In the genomic region with DNA sequence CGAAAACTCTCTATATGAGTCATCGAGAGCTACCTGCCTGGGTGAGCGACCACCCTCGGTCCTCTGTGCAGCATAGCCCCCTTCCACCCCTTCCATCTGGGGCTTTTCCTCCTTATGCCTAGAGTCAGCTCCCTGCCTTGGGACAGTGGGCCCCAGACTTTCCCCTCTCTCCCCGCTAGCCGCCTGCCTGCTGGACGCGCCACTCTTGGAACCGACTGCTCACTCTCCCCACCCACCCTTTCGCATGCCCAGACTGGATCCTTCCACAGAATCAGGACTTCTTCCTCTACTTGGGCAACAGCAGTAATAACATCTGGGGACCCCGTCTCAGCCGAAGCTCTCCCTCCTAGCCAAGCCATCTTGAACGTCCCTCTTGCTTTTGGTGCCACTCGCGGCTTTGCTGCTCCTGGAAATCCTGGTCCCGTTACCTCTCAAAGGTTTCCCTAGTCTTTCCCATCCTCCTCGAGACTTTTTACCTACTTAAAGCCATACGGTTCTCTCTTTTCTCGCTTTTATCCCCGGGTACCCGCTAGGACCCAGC, we compare ENCODE assay signal across 8 cellular contexts. TPM values are rescaled to one million over a fixed set of nuclear protein-coding genes. Genes with fewer than 3 reads are reported as not detected.
A peak's percentile ranks its signal among the peaks of the same experiment; 100 is the strongest.
DNase-seq lines count a peak whose midpoint lies in the region; ATAC-seq and TF ChIP-seq lines count a peak whose summit lies in the region.

No MANE protein-coding gene starts in this region.

- DNase-seq in GM06990 (ENCODE audit: extremely low read depth, insufficient read length), result peak; percentile 51
- peak; percentile 41 for DNase-seq in M059J (ENCODE audit: low read depth)
- DNase-seq in brain microvascular endothelial cell, result peak; percentile 20
- peak; percentile 27 for DNase-seq in kidney glomerular epithelial cell (lab: John Stamatoyannopoulos, UW)
- peak in 1 of 2 donors; percentile 78 for DNase-seq in suprapubic skin (ENCODE audit: low spot score in 2 of 2)
- no peak for DNase-seq in NCI-H526 treated with DMSO at 0.1 percent for 48 hours (lab: John Stamatoyannopoulos, UW)
- no peak for DNase-seq in NCI-H510A (lab: John Stamatoyannopoulos, UW)

- H3K4me3 ChIP-seq in GM06990 (replicated peaks; ENCODE audit: low read depth, low read length), result peak overlapping the region; percentile 76
- H3K4me3 ChIP-seq in brain microvascular endothelial cell (ENCODE audit: low read depth, low read length), result peak overlapping the region; percentile 86
- H3K4me3 ChIP-seq in suprapubic skin, result peak overlapping the region; percentile 83

- TF ChIP-seq EP300 in suprapubic skin (IDR thresholded peaks at IDR 0.05), result no peak

- no peak overlapping the region for H3K27ac ChIP-seq in brain microvascular endothelial cell
- peak overlapping the region; percentile 85 for H3K27ac ChIP-seq in suprapubic skin

- H3K27me3 ChIP-seq in GM06990 (replicated peaks; ENCODE audit: control insufficient read depth, insufficient read depth, low read length) (no peaks in the 10 kb centered on the region), brain microvascular endothelial cell (replicated peaks) (no peaks in the 10 kb centered on the region), suprapubic skin (no peaks in the 10 kb centered on the region)

- TF ChIP-seq CTCF in GM06990 (IDR thresholded peaks at IDR 0.05; ENCODE audit: insufficient read depth, low read length, poor library complexity, severe bottlenecking) (no peak), brain microvascular endothelial cell (IDR thresholded peaks at IDR 0.05; ENCODE audit: low read depth, low read length, missing control alignments) (no peak), suprapubic skin (IDR thresholded peaks at IDR 0.05) (no peak)

- H3K36me3 ChIP-seq in GM06990 (ENCODE audit: control insufficient read depth, insufficient read depth, low read length), result peaks cover 8% of the 10 kb centered on the region
- peaks cover 30% of the 10 kb centered on the region for H3K36me3 ChIP-seq in brain microvascular endothelial cell (replicated peaks)
- peaks cover 35% of the 10 kb centered on the region for H3K36me3 ChIP-seq in suprapubic skin

- H3K4me1 ChIP-seq in suprapubic skin, result peaks cover 35% of the 10 kb centered on the region

- WGBS in suprapubic skin, result 0% methylated on average over 21 of the region's 21 CpGs

- H3K9me3 ChIP-seq in suprapubic skin, result no peaks in the 10 kb centered on the region

- ATAC-seq in GM19351 (IDR thresholded peaks at IDR 0.05; ENCODE audit: unreplicated experiment), result no peak

- no peak for TF ChIP-seq POLR2A in suprapubic skin (IDR thresholded peaks at IDR 0.05)

- in situ Hi-C loops in brain microvascular endothelial cell (cut with HindIII; ENCODE audit: low pct_ligation_motif_present, low sequenced_read_pairs), result no loop called here

RNA-seq across cellular contexts. Expression of a gene that starts 0.7 kb away (rescaled TPM):
- total RNA-seq in M059J (2014; rRNA removed; shearing (Covaris generic)), result 86.5 and 117 TPM in 2 replicates
- total RNA-seq in suprapubic skin, result 100 to 1,000 TPM in 2 of 4 donors, 10 to 100 TPM in 2; 73.1 to 128 (median 103) TPM

RNA-seq across cellular contexts. Expression of a gene that starts 10.7 kb away (rescaled TPM):
- 1.4 and 2.1 TPM in 2 replicates for total RNA-seq in M059J (2014; rRNA removed; shearing (Covaris generic))
- 1 to 10 TPM; 2.1 to 5.6 (median 3.4) TPM for total RNA-seq in suprapubic skin

RNA-seq across cellular contexts. Expression of a gene that starts 12.3 kb away (rescaled TPM):
- 2,885 and 2,938 TPM in 2 replicates for total RNA-seq in M059J (2014; rRNA removed; shearing (Covaris generic))
- 1,000 to 10,000 TPM; 2,523 to 6,346 (median 5,689) TPM for total RNA-seq in suprapubic skin

RNA-seq across cellular contexts. Expression of a gene that starts 23.6 kb away (rescaled TPM):
- total RNA-seq in M059J (2014; rRNA removed; shearing (Covaris generic)), result 84.5 and 88.7 TPM in 2 replicates
- 10 to 100 TPM; 28.3 to 37.4 (median 28.5) TPM for total RNA-seq in suprapubic skin

RNA-seq across cellular contexts. Expression of a gene that starts 24.4 kb away (rescaled TPM):
- 134 and 184 TPM in 2 replicates for total RNA-seq in M059J (2014; rRNA removed; shearing (Covaris generic))
- 100 to 1,000 TPM; 103 to 153 (median 117) TPM for total RNA-seq in suprapubic skin

Comparison
In these comparisons a context has a peak if more than half of its experiments do, and no peak if none do; other contexts are left out.
1. DNase-seq: peak in GM06990 (single experiment), M059J (single experiment), brain microvascular endothelial cell (single experiment) and kidney glomerular epithelial cell (single experiment); none in NCI-H526 treated with DMSO at 0.1 percent for 48 hours (single experiment) and NCI-H510A (single experiment).
2. Peak in every context shown above with its lines, with median percentiles within 50 percentile points of each other: H3K4me3 ChIP-seq.